11 cellular contexts compared by ENCODE assay signal in the genomic region with DNA sequence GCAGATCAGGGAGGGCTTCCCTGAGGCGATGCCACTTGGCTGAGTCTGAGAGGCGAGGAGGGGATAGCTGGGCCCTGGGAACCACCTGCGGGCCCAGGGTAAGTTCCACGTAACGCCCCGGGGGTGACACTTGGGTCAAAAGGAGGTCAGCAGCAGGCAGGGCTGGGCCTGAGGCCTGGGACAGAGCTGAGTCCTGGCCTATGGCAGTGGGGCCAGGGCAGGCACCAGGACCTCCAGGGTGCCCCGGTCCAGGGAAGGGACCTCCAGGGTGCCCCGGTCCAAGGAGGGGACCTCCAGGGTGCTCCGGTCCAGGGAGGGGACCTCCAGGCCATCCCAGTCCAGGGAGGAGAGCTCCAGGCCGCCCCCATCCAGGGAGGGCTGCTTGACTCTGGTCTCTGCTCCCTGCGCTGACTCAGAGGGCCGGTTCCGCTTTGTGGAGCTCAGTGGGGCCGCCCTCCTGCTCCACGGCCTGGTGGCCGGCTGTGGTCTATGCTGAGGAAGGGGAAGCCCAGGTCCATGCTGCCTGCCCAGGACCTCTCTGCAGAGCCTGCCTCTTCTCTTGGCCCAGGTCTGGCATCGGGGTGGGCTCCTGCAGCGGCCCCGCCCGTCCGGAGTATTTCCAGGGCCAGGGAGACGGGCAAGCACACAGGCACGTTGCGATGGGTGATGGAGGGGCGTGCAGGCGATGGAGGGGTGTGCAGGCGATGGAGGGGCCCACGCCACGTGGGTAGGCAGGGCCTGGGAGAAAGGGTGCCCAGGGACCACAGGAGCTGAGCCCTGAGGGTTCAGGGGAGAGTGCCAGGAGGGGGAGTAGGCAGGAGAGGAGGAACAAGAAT. TPM values are rescaled to one million over a fixed set of nuclear protein-coding genes. Genes with fewer than 3 reads are reported as not detected.
DNase-seq lines count a peak whose midpoint lies in the region; ATAC-seq and TF ChIP-seq lines count a peak whose summit lies in the region.
"Had no signal": no experiment of that assay in that cellular context is flagged by ENCODE, and none has a peak within 500 bp of the region (broad histone marks: within the 10 kb centered on the region; RNA-seq: fewer than 3 reads in every experiment).

No MANE protein-coding gene starts in this region.

- H3K79me2 ChIP-seq in SK-N-SH (ENCODE audit: insufficient read depth) = peaks cover 24% of the 10 kb centered on the region

- TF ChIP-seq CTCF in SK-N-SH (IDR thresholded peaks at IDR 0.05) (no peak), gastrocnemius medialis (IDR thresholded peaks at IDR 0.05 in 4 of 5, conservative IDR thresholded peaks at IDR 0.05 in 1 of 5) (no peak)

- H3K27ac ChIP-seq in SK-N-SH (ENCODE audit: low read depth in 2 of 2, low read length in 1 of 2) (peak overlapping the region; percentile 96 to 97), gastrocnemius medialis (peak overlapping the region; percentile 75 to 83 (median 79))

- TF ChIP-seq RAD21 in SK-N-SH (IDR thresholded peaks at IDR 0.05; ENCODE audit: low read length) = no peak

- H3F3A ChIP-seq in SK-N-SH (replicated peaks; ENCODE audit: insufficient read depth) = peaks cover 11% of the 10 kb centered on the region

- peak overlapping the region; percentile 87 for H3K4me2 ChIP-seq in SK-N-SH

- no peak overlapping the region for H2AFZ ChIP-seq in SK-N-SH (ENCODE audit: low read depth)

- CTCF ChIA-PET in SK-N-SH (lab: Yijun Ruan, JAX) = interaction anchor here (0.8 to 6.5 kb wide), 21 partner anchors 11 to 545 kb away, joined by 3 to 108 read pairs (median 7); no protein-coding TSS in a partner anchor

- H3K27me3 ChIP-seq in SK-N-SH (ENCODE audit: insufficient read depth) (no peaks in the 10 kb centered on the region), gastrocnemius medialis (no peaks in the 10 kb centered on the region)

- H3K4me3 ChIP-seq in SK-N-SH (ENCODE audit: low read depth in 2 of 2, low read length in 1 of 2) (0 out of 4 replicates have a peak overlapping the region, but pooled peaks of 1 of the 2 experiments have one; percentile 4), gastrocnemius medialis (peak overlapping the region in 1 of 4 donors; percentile 3)

- no peaks in the 10 kb centered on the region for H3K36me3 ChIP-seq in SK-N-SH (replicated peaks in 1 of 2; ENCODE audit: control insufficient read depth in 1 of 2, insufficient read depth in 2 of 2, low read length in 1 of 2)
- no peaks in the 10 kb centered on the region for H3K36me3 ChIP-seq in gastrocnemius medialis

- in situ Hi-C loops in gastrocnemius medialis (cut with MboI; ENCODE audit: low sequenced_read_pairs in 4 of 4) = loop anchor here in 1 of 4 donors (10.0 kb wide), 1 partner anchor 318 kb away; no protein-coding TSS in a partner anchor

- TF ChIP-seq EP300 in SK-N-SH (IDR thresholded peaks at IDR 0.05; ENCODE audit: borderline replicate concordance in 1 of 2, low read depth in 1 of 2, low read length in 1 of 2) = no peak

- H4K20me1 ChIP-seq in SK-N-SH (ENCODE audit: insufficient read depth) = no peaks in the 10 kb centered on the region

- 80% methylated on average over 19 of the region's 29 CpGs for WGBS in SK-N-SH (ENCODE audit: low lambda C conversion rate)

- peak overlapping the region; percentile 58; the same call in 1 of the 2 replicates for H3K9ac ChIP-seq in SK-N-SH

- peaks cover 30 to 57% of the 10 kb centered on the region in 2 experiments for H3K4me1 ChIP-seq in SK-N-SH (ENCODE audit: control insufficient read depth in 1 of 2, insufficient read depth in 2 of 2, low read depth in 1 of 2, low read length in 1 of 2)
- peaks cover 44 to 49% of the 10 kb centered on the region in 2 donors for H3K4me1 ChIP-seq in gastrocnemius medialis

- no peaks in the 10 kb centered on the region for H3K9me2 ChIP-seq in SK-N-SH

- H3K9me3 ChIP-seq in SK-N-SH = no peaks in the 10 kb centered on the region
- no peaks in the 10 kb centered on the region for H3K9me3 ChIP-seq in gastrocnemius medialis

- TF ChIP-seq POLR2A in gastrocnemius medialis (IDR thresholded peaks at IDR 0.05) = no peak

- POLR2A ChIA-PET in SK-N-SH (lab: Yijun Ruan, JAX) = interaction anchor here (0.6 to 2.7 kb wide), 8 partner anchors 10 to 198 kb away, joined by 3 to 9 read pairs (median 4); no protein-coding TSS in a partner anchor

- ATAC-seq in gastrocnemius medialis (peak; percentile 18 to 53), HG03521 (IDR thresholded peaks at IDR 0.05; ENCODE audit: unreplicated experiment) (no peak)

- peak; percentile 80 for DNase-seq in EH (ENCODE audit: low read depth)
- DNase-seq in SK-N-SH = no peak
- DNase-seq in glomerular visceral epithelial cell (ENCODE audit: extremely low spot score) = peak; percentile 89
- DNase-seq in gastrocnemius medialis = peak; percentile 33 to 51
- no peak for DNase-seq in NCI-H82 treated with DMSO at 0.1 percent for 48 hours (lab: John Stamatoyannopoulos, UW; ENCODE audit: unreplicated experiment)
- DNase-seq in occipital lobe (lab: John Stamatoyannopoulos, UW) = no peak
- DNase-seq in T-helper 9 cell = no peak
- DNase-seq: activated T-cell treated with anti-CD3 and anti-CD28 coated beads, Interleukin-2, amount 50 U/mL, for 48 hours had no signal

- intact Hi-C loops in gastrocnemius medialis (cut with DNase I; ENCODE audit: low total_unique reads) = no loop called here

TF ChIP-seq in SK-N-SH, 30 proteins besides CTCF, POLR2A, EP300 and RAD21:
- TF ChIP-seq ELF1 (IDR thresholded peaks at IDR 0.05) (no peak), SIN3A (IDR thresholded peaks at IDR 0.05; ENCODE audit: borderline replicate concordance, low read depth, low read length) (no peak), TCF12 (IDR thresholded peaks at IDR 0.05) (no peak), TEAD4 (IDR thresholded peaks at IDR 0.05; ENCODE audit: borderline replicate concordance, insufficient read depth) (no peak), SMC3 (IDR thresholded peaks at IDR 0.05; ENCODE audit: low read depth, low read length) (no peak)
- TF ChIP-seq, protein P1, sequence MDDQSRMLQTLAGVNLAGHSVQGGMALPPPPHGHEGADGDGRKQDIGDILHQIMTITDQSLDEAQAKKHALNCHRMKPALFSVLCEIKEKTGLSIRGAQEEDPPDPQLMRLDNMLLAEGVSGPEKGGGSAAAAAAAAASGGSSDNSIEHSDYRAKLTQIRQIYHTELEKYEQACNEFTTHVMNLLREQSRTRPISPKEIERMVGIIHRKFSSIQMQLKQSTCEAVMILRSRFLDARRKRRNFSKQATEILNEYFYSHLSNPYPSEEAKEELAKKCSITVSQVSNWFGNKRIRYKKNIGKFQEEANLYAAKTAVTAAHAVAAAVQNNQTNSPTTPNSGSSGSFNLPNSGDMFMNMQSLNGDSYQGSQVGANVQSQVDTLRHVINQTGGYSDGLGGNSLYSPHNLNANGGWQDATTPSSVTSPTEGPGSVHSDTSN (IDR thresholded peaks at IDR 0.05) = no peak
TF ChIP-seq in SK-N-SH: peak in this region for 0.

RNA-seq across cellular contexts. Expression of a gene that starts 19.5 kb away (rescaled TPM):
- 0.13 TPM in 1 of 2 replicates, not detected in the other for polyA plus RNA-seq in SK-N-SH (2012; rRNA removed)
- 0.01 and 0.20 TPM in 2 replicates for polyA plus RNA-seq in SK-N-SH (2012; cell fraction: cytosol; rRNA removed)
- polyA plus RNA-seq in SK-N-SH (2012; cell fraction: nucleus; rRNA removed) = 0.08 TPM in 2 replicates
- not detected for total RNA-seq in gastrocnemius medialis
- total RNA-seq in occipital lobe = 6.6 TPM
- total RNA-seq: subcutaneous adipose tissue had no signal
- polyA plus RNA-seq: IgD-negative memory B cell had no signal

Comparison
In these comparisons a context has a peak if more than half of its experiments do, and no peak if none do; other contexts are left out.
1. DNase-seq: peak in EH (single experiment), glomerular visceral epithelial cell (single experiment) and gastrocnemius medialis (2 of 2); none in SK-N-SH (single experiment), NCI-H82 treated with DMSO at 0.1 percent for 48 hours (single experiment), occipital lobe (single experiment) and T-helper 9 cell (single experiment).